Comparison of ENCODE assay signal across 22 cellular contexts in genomic region chr7:55361560-55361959, GRCh38. TPM values are rescaled to one million over a fixed set of nuclear protein-coding genes. Genes with fewer than 3 reads are reported as not detected.
DNase-seq lines count a peak whose midpoint lies in the region; ATAC-seq and TF ChIP-seq lines count a peak whose summit lies in the region.
"Had no signal": no experiment of that assay in that cellular context is flagged by ENCODE, and none has a peak within 500 bp of the region (broad histone marks: within the 10 kb centered on the region; RNA-seq: fewer than 3 reads in every experiment).

No MANE protein-coding gene starts in this region.

- H3K36me3 ChIP-seq in WERI-Rb-1, result no peaks in the 10 kb centered on the region; the same call in 1 of the 2 replicates
- no peaks in the 10 kb centered on the region for H3K36me3 ChIP-seq in effector memory CD4-positive, alpha-beta T cell (ENCODE audit: control insufficient read depth, insufficient read depth, low read length)
- H3K36me3 ChIP-seq: BE2C; BLaER1 treated with 17β-estradiol and CSF1 and Interleukin-3, amounts not matched to agents 10 nM and 100 nM had no signal

- H3K9me3 Mint-ChIP-seq in natural killer cell (no peaks in the 10 kb centered on the region), neural crest cell (no peaks in the 10 kb centered on the region)
- H3K9me3 Mint-ChIP-seq in natural killer cell treated with Interleukin-12 subunit alpha and Interleukin-12 subunit beta and Interleukin-15 and Interleukin-18, amount 100 ng/mL, for 72 hours, result no peaks in the 10 kb centered on the region

- no peak overlapping the region for H3K4me3 ChIP-seq in WERI-Rb-1 (ENCODE audit: low read depth, low read length)
- H3K4me3 ChIP-seq in effector memory CD4-positive, alpha-beta T cell (ENCODE audit: insufficient read depth, low read depth, low read length, poor library complexity, severe bottlenecking), result no peak overlapping the region
- H3K4me3 ChIP-seq: A549; BLaER1 treated with 17β-estradiol and CSF1 and Interleukin-3, amounts not matched to agents 10 nM and 100 nM; GM23338 had no signal

- no peak overlapping the region for H3K27ac Mint-ChIP-seq in natural killer cell
- H3K27ac Mint-ChIP-seq in natural killer cell treated with Interleukin-12 subunit alpha and Interleukin-12 subunit beta and Interleukin-15 and Interleukin-18, amount 100 ng/mL, for 72 hours, result no peak overlapping the region
- no peak overlapping the region for H3K27ac Mint-ChIP-seq in neural crest cell (ENCODE audit: unreplicated experiment)
- H3K27ac Mint-ChIP-seq: GM23338, H9 had no signal

- H3K27me3 Mint-ChIP-seq in natural killer cell (ENCODE audit: low read depth in 2 of 2) (peaks cover 22 to 42% of the 10 kb centered on the region in 2 donors), neural crest cell (ENCODE audit: low read depth) (peaks cover 25% of the 10 kb centered on the region)
- peaks cover 20 to 31% of the 10 kb centered on the region in 2 donors for H3K27me3 Mint-ChIP-seq in natural killer cell treated with Interleukin-12 subunit alpha and Interleukin-12 subunit beta and Interleukin-15 and Interleukin-18, amount 100 ng/mL, for 72 hours

- no peaks in the 10 kb centered on the region for H3K9me3 ChIP-seq in WERI-Rb-1 (ENCODE audit: severe bottlenecking)
- H3K9me3 ChIP-seq in effector memory CD4-positive, alpha-beta T cell (ENCODE audit: control insufficient read depth, low read length), result no peaks in the 10 kb centered on the region
- H3K9me3 ChIP-seq: A549; BE2C; BLaER1 treated with 17β-estradiol and CSF1 and Interleukin-3, amounts not matched to agents 10 nM and 100 nM had no signal

- DNase-seq in natural killer cell, result no peak
- no peak for DNase-seq in natural killer cell treated with Interleukin-12 subunit alpha and Interleukin-12 subunit beta and Interleukin-15 and Interleukin-18, amount 100 ng/mL, for 72 hours (ENCODE audit: low spot score)
- DNase-seq in WERI-Rb-1, result peak; percentile 24
- DNase-seq in neural crest cell (ENCODE audit: low read depth, low spot score), result no peak
- no peak for DNase-seq in effector memory CD4-positive, alpha-beta T cell
- no peak for DNase-seq in NCI-H2227 treated with DMSO at 0.1 percent for 48 hours (lab: John Stamatoyannopoulos, UW)
- no peak for DNase-seq in retina
- DNase-seq: 8988T; ACHN; AML-193; BE2C; Calu3; CD4-positive, alpha-beta memory T cell; COR-L47; DMS53; DMS79 treated with DMSO at 0.1 percent for 48 hours; H9 had no signal

- peak overlapping the region; percentile 77 for H3K27ac ChIP-seq in WERI-Rb-1
- no peak overlapping the region for H3K27ac ChIP-seq in effector memory CD4-positive, alpha-beta T cell (ENCODE audit: insufficient read depth, low read length, poor library complexity, severe bottlenecking)
- H3K27ac ChIP-seq: A549; BLaER1 treated with 17β-estradiol and CSF1 and Interleukin-3, amounts not matched to agents 10 nM and 100 nM had no signal

- H3K4me1 ChIP-seq in effector memory CD4-positive, alpha-beta T cell (ENCODE audit: control insufficient read depth, insufficient read depth, low read length, poor library complexity, severe bottlenecking), result no peaks in the 10 kb centered on the region
- H3K4me1 ChIP-seq: BE2C had no signal

- ATAC-seq in natural killer cell, result no peak
- ATAC-seq in natural killer cell treated with Interleukin-12 subunit alpha and Interleukin-12 subunit beta and Interleukin-15 and Interleukin-18, amount 100 ng/mL, for 72 hours, result no peak
- ATAC-seq: A549, GM23338, HCT116 had no signal

- H3K4me3 Mint-ChIP-seq in natural killer cell (peak overlapping the region; percentile 25), neural crest cell (peak overlapping the region; percentile 39)
- no peak overlapping the region for H3K4me3 Mint-ChIP-seq in natural killer cell treated with Interleukin-12 subunit alpha and Interleukin-12 subunit beta and Interleukin-15 and Interleukin-18, amount 100 ng/mL, for 72 hours
- H3K4me3 Mint-ChIP-seq: CD14-positive monocyte, GM23338, H9 had no signal

- TF ChIP-seq CTCF in natural killer cell (IDR thresholded peaks at IDR 0.05) (no peak), WERI-Rb-1 (IDR thresholded peaks at IDR 0.05; ENCODE audit: low read depth, low read length) (no peak), neural crest cell (conservative IDR thresholded peaks at IDR 0.05) (no peak)

- H3K4me1 Mint-ChIP-seq in natural killer cell (peaks cover 13 to 16% of the 10 kb centered on the region in 2 donors), neural crest cell (peaks cover 10% of the 10 kb centered on the region)
- peaks cover 9 to 12% of the 10 kb centered on the region in 2 donors for H3K4me1 Mint-ChIP-seq in natural killer cell treated with Interleukin-12 subunit alpha and Interleukin-12 subunit beta and Interleukin-15 and Interleukin-18, amount 100 ng/mL, for 72 hours (ENCODE audit: low read depth in 2 of 2)

- H3K36me3 Mint-ChIP-seq in natural killer cell (no peaks in the 10 kb centered on the region), neural crest cell (ENCODE audit: low read depth) (no peaks in the 10 kb centered on the region)
- no peaks in the 10 kb centered on the region for H3K36me3 Mint-ChIP-seq in natural killer cell treated with Interleukin-12 subunit alpha and Interleukin-12 subunit beta and Interleukin-15 and Interleukin-18, amount 100 ng/mL, for 72 hours
- H3K36me3 Mint-ChIP-seq: CD14-positive monocyte had no signal

- intact Hi-C loops in natural killer cell (cut with micrococcal nuclease), result no loop called here

- no peaks in the 10 kb centered on the region for H3K27me3 ChIP-seq in WERI-Rb-1 (ENCODE audit: insufficient read depth, low read depth, severe bottlenecking)
- H3K27me3 ChIP-seq in effector memory CD4-positive, alpha-beta T cell (replicated peaks; ENCODE audit: control insufficient read depth, insufficient read depth, low read length, poor library complexity, severe bottlenecking), result no peaks in the 10 kb centered on the region
- H3K27me3 ChIP-seq: BE2C; BLaER1 treated with 17β-estradiol and CSF1 and Interleukin-3, amounts not matched to agents 10 nM and 100 nM had no signal

RNA-seq across cellular contexts. Expression of gene LANCL2, which starts 3.6 kb away (rescaled TPM):
- 1 to 10 TPM; 7.2 to 9.4 (median 8.3) TPM for total RNA-seq in natural killer cell
- 10 to 100 TPM; 14.3 to 28.2 TPM for total RNA-seq in natural killer cell treated with Interleukin-12 subunit alpha and Interleukin-12 subunit beta and Interleukin-15 and Interleukin-18, amount 100 ng/mL, for 72 hours
- total RNA-seq in neural crest cell, result 23.0 and 23.4 TPM in 2 replicates
